In genomic region chr15:64944961-64945360, GRCh38 we compare ENCODE assay signal across 19 cellular contexts.
"Had no signal": no experiment of that assay in that cellular context is flagged by ENCODE, and none has a peak within 500 bp of the region (broad histone marks: within the 10 kb centered on the region; RNA-seq: fewer than 3 reads in every experiment).

No MANE protein-coding gene starts in this region.

- H3K4me1 Mint-ChIP-seq: nephron had no signal

- ATAC-seq: heart right ventricle, left lung had no signal

- DNase-seq: cortex of kidney; dorsolateral prefrontal cortex; effector CD8-positive, alpha-beta T cell; heart right ventricle; hypothalamus; left lung; mesenchymal stem cell; midbrain; posterior cingulate gyrus; small intestine; stimulated activated CD4-positive, alpha-beta T cell treated with anti-CD3 and anti-CD28 coated beads, Interleukin-12 subunit alpha, Interleukin-12 subunit beta, amount 100 ng/mL, for 4 hours; stimulated activated naive CD4-positive, alpha-beta T cell treated with Interleukin-2 at 50 U/mL for 16 hours; thyroid gland; uterus had no signal

- H3K4me1 ChIP-seq: heart right ventricle, left lung, suprapubic skin, uterus had no signal

- H3K9me3 Mint-ChIP-seq: nephron, type B pancreatic cell had no signal

- H3K4me3 Mint-ChIP-seq: nephron, type B pancreatic cell had no signal

- H3K27me3 Mint-ChIP-seq: type B pancreatic cell had no signal

- H3K27me3 ChIP-seq: dorsolateral prefrontal cortex, heart right ventricle, left lung, neutrophil, suprapubic skin, thyroid gland, uterus had no signal

- H3K27ac Mint-ChIP-seq: nephron, type B pancreatic cell had no signal

- H3K4me3 ChIP-seq: dorsolateral prefrontal cortex, heart right ventricle, left lung, lung, suprapubic skin, thyroid gland, uterus had no signal

- H3K9me3 ChIP-seq: heart right ventricle, left lung, neutrophil, suprapubic skin, thyroid gland, uterus had no signal

- H3K27ac ChIP-seq: dorsolateral prefrontal cortex, heart right ventricle, left lung, neutrophil, suprapubic skin, thyroid gland, uterus had no signal

- H3K36me3 ChIP-seq: neutrophil, thyroid gland, uterus had no signal
